15 cellular contexts compared by ENCODE assay signal in genomic region chr15:99202176-99202552, GRCh38.
"Had no signal": no experiment of that assay in that cellular context is flagged by ENCODE, and none has a peak within 500 bp of the region (broad histone marks: within the 10 kb centered on the region; RNA-seq: fewer than 3 reads in every experiment).

No MANE protein-coding gene starts in this region.

- H3K4me3 ChIP-seq: coronary artery, lung, smooth muscle cell had no signal

- DNase-seq: effector CD4-positive, alpha-beta T cell; endodermal cell; erythroblast; immature natural killer cell; left ventricle myocardium superior; mesenchymal stem cell; naive thymus-derived CD8-positive, alpha-beta T cell; posterior cingulate gyrus; stimulated activated CD4-positive, alpha-beta T cell treated with anti-CD3 and anti-CD28 coated beads, Interleukin-2, amount 100 ng/mL, for 48 hours; stimulated activated naive CD4-positive, alpha-beta T cell treated with Interleukin-2 at 50 U/mL for 16 hours had no signal

- H3K27me3 ChIP-seq: neutrophil had no signal

- H3K4me1 Mint-ChIP-seq: endodermal cell; immature natural killer cell; naive thymus-derived CD8-positive, alpha-beta T cell had no signal

- H3K36me3 Mint-ChIP-seq: immature natural killer cell had no signal

- H3K9me3 Mint-ChIP-seq: endodermal cell, immature natural killer cell had no signal

- H3K4me3 Mint-ChIP-seq: endodermal cell; immature natural killer cell; naive thymus-derived CD8-positive, alpha-beta T cell; type B pancreatic cell had no signal

- H3K27ac Mint-ChIP-seq: endodermal cell; immature natural killer cell; naive thymus-derived CD8-positive, alpha-beta T cell; type B pancreatic cell had no signal

- H3K27ac ChIP-seq: coronary artery, neutrophil had no signal

- H3K27me3 Mint-ChIP-seq: type B pancreatic cell had no signal

- H3K36me3 ChIP-seq: neutrophil had no signal

- ATAC-seq: left ventricle myocardium superior; naive thymus-derived CD8-positive, alpha-beta T cell had no signal

- H3K9me3 ChIP-seq: neutrophil had no signal
